Comparison of ENCODE assay signal across 20 cellular contexts in the genomic region with DNA sequence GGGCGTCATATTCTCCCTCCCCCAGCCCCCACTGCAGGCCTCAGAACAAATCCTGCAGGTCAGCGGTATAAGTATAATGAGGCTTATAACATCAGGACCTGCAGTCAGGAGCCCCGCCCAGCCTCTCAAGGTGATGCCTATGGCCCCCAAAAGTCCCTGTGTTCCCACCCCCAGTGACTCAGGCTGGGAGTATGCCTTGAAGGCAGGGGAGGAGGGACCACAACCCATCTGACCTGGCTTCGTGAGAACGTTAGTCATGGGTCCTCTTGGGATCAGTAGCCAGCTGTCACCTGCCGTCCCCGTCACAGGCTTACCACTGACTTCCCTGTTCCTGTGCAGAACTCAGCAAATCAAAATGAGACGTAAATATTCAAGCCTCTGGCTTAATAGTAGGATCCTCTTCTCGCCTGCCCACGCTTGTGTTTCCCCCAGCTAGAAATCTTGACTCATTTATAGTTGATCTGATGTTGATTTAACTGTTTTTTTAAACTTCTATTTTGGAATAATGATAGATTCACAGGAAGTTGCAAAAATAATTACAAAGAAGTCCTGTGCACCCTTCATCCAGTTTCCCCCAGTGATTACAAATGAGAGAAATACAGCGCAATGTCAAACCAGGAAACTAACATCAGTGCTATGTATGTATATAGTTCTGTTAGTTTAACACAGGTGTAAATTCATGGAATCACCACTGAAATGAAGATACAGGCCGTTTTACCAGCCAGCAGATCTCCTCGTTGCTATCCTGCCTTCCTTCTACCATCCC.
DNase-seq lines count a peak whose midpoint lies in the region; ATAC-seq and TF ChIP-seq lines count a peak whose summit lies in the region.
"Had no signal": no experiment of that assay in that cellular context is flagged by ENCODE, and none has a peak within 500 bp of the region (broad histone marks: within the 10 kb centered on the region; RNA-seq: fewer than 3 reads in every experiment).

No MANE protein-coding gene starts in this region.

- CTCF ChIA-PET in activated CD8-positive, alpha-beta T cell treated with anti-CD3 and anti-CD28 coated beads for 36 hours (lab: Charles Lee) = no interaction called here
- CTCF ChIA-PET in activated CD8-positive, alpha-beta T cell treated with anti-CD3 and anti-CD28 coated beads, Interleukin-2, amount 10 ng/mL, durations not matched to agents 7 days and 5 days (lab: Charles Lee) = no interaction called here

- POLR2A ChIA-PET in activated CD8-positive, alpha-beta T cell treated with anti-CD3 and anti-CD28 coated beads for 36 hours (lab: Charles Lee) = no interaction called here
- POLR2A ChIA-PET in activated CD8-positive, alpha-beta T cell treated with anti-CD3 and anti-CD28 coated beads, Interleukin-2, amount 10 ng/mL, durations not matched to agents 7 days and 5 days (lab: Charles Lee) = no interaction called here

- H3K4me1 Mint-ChIP-seq in activated CD8-positive, alpha-beta T cell treated with anti-CD3 and anti-CD28 coated beads for 36 hours (ENCODE audit: low read depth) = no peaks in the 10 kb centered on the region
- H3K4me1 Mint-ChIP-seq in activated CD8-positive, alpha-beta T cell treated with anti-CD3 and anti-CD28 coated beads, Interleukin-2, amount 10 ng/mL, durations not matched to agents 7 days and 5 days (ENCODE audit: low read depth) = peaks cover 1% of the 10 kb centered on the region
- H3K4me1 Mint-ChIP-seq in stimulated activated naive B cell treated with anti-CD40 and anti-IgM and Interleukin-4, amounts not matched to agents 10 μg/mL and 1 μg/mL and 100 μg/mL, for 72 hours = peaks cover 22 to 28% of the 10 kb centered on the region in 2 donors
- H3K4me1 Mint-ChIP-seq: CD4-positive, CD25-positive, alpha-beta regulatory T cell had no signal

- H3K36me3 Mint-ChIP-seq in activated CD8-positive, alpha-beta T cell treated with anti-CD3 and anti-CD28 coated beads for 36 hours (ENCODE audit: low read depth) = no peaks in the 10 kb centered on the region
- no peaks in the 10 kb centered on the region for H3K36me3 Mint-ChIP-seq in activated CD8-positive, alpha-beta T cell treated with anti-CD3 and anti-CD28 coated beads, Interleukin-2, amount 10 ng/mL, durations not matched to agents 7 days and 5 days (ENCODE audit: low read depth)
- H3K36me3 Mint-ChIP-seq in stimulated activated naive B cell treated with anti-CD40 and anti-IgM and Interleukin-4, amounts not matched to agents 10 μg/mL and 1 μg/mL and 100 μg/mL, for 72 hours = no peaks in the 10 kb centered on the region
- H3K36me3 Mint-ChIP-seq: activated CD4-positive, alpha-beta memory T cell treated with anti-CD3 and anti-CD28 coated beads for 36 hours; activated naive CD8-positive, alpha-beta T cell; CD4-positive, CD25-positive, alpha-beta regulatory T cell had no signal

- ATAC-seq in activated CD8-positive, alpha-beta T cell treated with anti-CD3 and anti-CD28 coated beads for 36 hours = peak; percentile 51
- no peak for ATAC-seq in activated CD8-positive, alpha-beta T cell treated with anti-CD3 and anti-CD28 coated beads, Interleukin-2, amount 10 ng/mL, durations not matched to agents 7 days and 5 days
- ATAC-seq in HG02678 (IDR thresholded peaks at IDR 0.05; ENCODE audit: unreplicated experiment) (peak; percentile 56), GM19397 (IDR thresholded peaks at IDR 0.05; ENCODE audit: unreplicated experiment) (no peak)
- peak; percentile 93 to 98 for ATAC-seq in stimulated activated naive B cell treated with anti-CD40 and anti-IgM and Interleukin-4, amounts not matched to agents 10 μg/mL and 1 μg/mL and 100 μg/mL, for 72 hours (replicated peaks)
- ATAC-seq: activated T-cell treated with anti-CD3 and anti-CD28 coated beads, Interleukin-2, amount 50 U/mL, for 72 hours; left colon had no signal

- TF ChIP-seq CTCF in activated CD8-positive, alpha-beta T cell treated with anti-CD3 and anti-CD28 coated beads for 36 hours (IDR thresholded peaks at IDR 0.05) = no peak

- no peak overlapping the region for H3K27ac Mint-ChIP-seq in activated CD8-positive, alpha-beta T cell treated with anti-CD3 and anti-CD28 coated beads for 36 hours
- H3K27ac Mint-ChIP-seq in activated CD8-positive, alpha-beta T cell treated with anti-CD3 and anti-CD28 coated beads, Interleukin-2, amount 10 ng/mL, durations not matched to agents 7 days and 5 days = no peak overlapping the region
- peak overlapping the region; percentile 67 for H3K27ac Mint-ChIP-seq in stimulated activated naive B cell treated with anti-CD40 and anti-IgM and Interleukin-4, amounts not matched to agents 10 μg/mL and 1 μg/mL and 100 μg/mL, for 72 hours
- H3K27ac Mint-ChIP-seq: activated CD4-positive, alpha-beta memory T cell treated with anti-CD3 and anti-CD28 coated beads for 36 hours; activated naive CD8-positive, alpha-beta T cell; activated T-cell treated with anti-CD3 and anti-CD28 coated beads, Interleukin-2, amount 50 U/mL, for 72 hours; CD4-positive, CD25-positive, alpha-beta regulatory T cell had no signal

- DNase-seq in activated CD8-positive, alpha-beta T cell treated with anti-CD3 and anti-CD28 coated beads for 36 hours = peak; percentile 23
- no peak for DNase-seq in activated CD8-positive, alpha-beta T cell treated with anti-CD3 and anti-CD28 coated beads, Interleukin-2, amount 10 ng/mL, durations not matched to agents 7 days and 5 days
- DNase-seq in ecto neural progenitor cell (ENCODE audit: low spot score) (peak; percentile 34), SW 1271 (lab: John Stamatoyannopoulos, UW) (no peak), AML-193 (lab: John Stamatoyannopoulos, UW) (no peak)
- peak; percentile 73 for DNase-seq in stimulated activated naive B cell treated with anti-CD40 and anti-IgM and Interleukin-4, amounts not matched to agents 10 μg/mL and 1 μg/mL and 100 μg/mL, for 72 hours
- DNase-seq: activated CD4-positive, alpha-beta memory T cell treated with anti-CD3 and anti-CD28 coated beads for 36 hours; activated T-cell treated with anti-CD3 and anti-CD28 coated beads, Interleukin-2, amount 50 U/mL, for 72 hours; CD4-positive, CD25-positive, alpha-beta regulatory T cell; HCEC 1CT; Karpas-422; NCI-H1417; NCI-H748 treated with DMSO at 0.1 percent for 48 hours; stimulated activated CD4-positive, alpha-beta T cell treated with anti-CD3 and anti-CD28 coated beads, Interleukin-12 subunit alpha, Interleukin-12 subunit beta, amount 100 ng/mL, for 4 hours; transverse colon had no signal

- no peaks in the 10 kb centered on the region for H3K9me3 Mint-ChIP-seq in activated CD8-positive, alpha-beta T cell treated with anti-CD3 and anti-CD28 coated beads for 36 hours
- no peaks in the 10 kb centered on the region for H3K9me3 Mint-ChIP-seq in activated CD8-positive, alpha-beta T cell treated with anti-CD3 and anti-CD28 coated beads, Interleukin-2, amount 10 ng/mL, durations not matched to agents 7 days and 5 days (ENCODE audit: insufficient read depth)
- H3K9me3 Mint-ChIP-seq in stimulated activated naive B cell treated with anti-CD40 and anti-IgM and Interleukin-4, amounts not matched to agents 10 μg/mL and 1 μg/mL and 100 μg/mL, for 72 hours = peaks cover 0 to 4% of the 10 kb centered on the region in 2 donors
- H3K9me3 Mint-ChIP-seq: activated CD4-positive, alpha-beta memory T cell treated with anti-CD3 and anti-CD28 coated beads for 36 hours; activated T-cell treated with anti-CD3 and anti-CD28 coated beads, Interleukin-2, amount 50 U/mL, for 72 hours; CD4-positive, CD25-positive, alpha-beta regulatory T cell; neural crest cell had no signal

- intact Hi-C loops in activated CD8-positive, alpha-beta T cell treated with anti-CD3 and anti-CD28 coated beads for 36 hours (cut with micrococcal nuclease) = no loop called here

- no peak overlapping the region for H3K4me3 Mint-ChIP-seq in activated CD8-positive, alpha-beta T cell treated with anti-CD3 and anti-CD28 coated beads for 36 hours
- H3K4me3 Mint-ChIP-seq in activated CD8-positive, alpha-beta T cell treated with anti-CD3 and anti-CD28 coated beads, Interleukin-2, amount 10 ng/mL, durations not matched to agents 7 days and 5 days = no peak overlapping the region
- H3K4me3 Mint-ChIP-seq in stimulated activated naive B cell treated with anti-CD40 and anti-IgM and Interleukin-4, amounts not matched to agents 10 μg/mL and 1 μg/mL and 100 μg/mL, for 72 hours = peak overlapping the region in 1 of 2 donors; percentile 11
- H3K4me3 Mint-ChIP-seq: activated CD4-positive, alpha-beta memory T cell treated with anti-CD3 and anti-CD28 coated beads for 36 hours; activated naive CD8-positive, alpha-beta T cell; activated T-cell treated with anti-CD3 and anti-CD28 coated beads, Interleukin-2, amount 50 U/mL, for 72 hours; CD4-positive, CD25-positive, alpha-beta regulatory T cell; neural crest cell had no signal

- peaks cover 22% of the 10 kb centered on the region for H3K27me3 Mint-ChIP-seq in activated CD8-positive, alpha-beta T cell treated with anti-CD3 and anti-CD28 coated beads for 36 hours
- peaks cover 16% of the 10 kb centered on the region for H3K27me3 Mint-ChIP-seq in activated CD8-positive, alpha-beta T cell treated with anti-CD3 and anti-CD28 coated beads, Interleukin-2, amount 10 ng/mL, durations not matched to agents 7 days and 5 days (ENCODE audit: low read depth)
- H3K27me3 Mint-ChIP-seq in stimulated activated naive B cell treated with anti-CD40 and anti-IgM and Interleukin-4, amounts not matched to agents 10 μg/mL and 1 μg/mL and 100 μg/mL, for 72 hours = peaks cover 12 to 27% of the 10 kb centered on the region in 2 donors

Comparison
In these comparisons a context has a peak if more than half of its experiments do, and no peak if none do; other contexts are left out.
1. ATAC-seq: peak in activated CD8-positive, alpha-beta T cell treated with anti-CD3 and anti-CD28 coated beads for 36 hours (single experiment), HG02678 (single experiment) and stimulated activated naive B cell treated with anti-CD40 and anti-IgM and Interleukin-4, amounts not matched to agents 10 μg/mL and 1 μg/mL and 100 μg/mL, for 72 hours (2 of 2); none in activated CD8-positive, alpha-beta T cell treated with anti-CD3 and anti-CD28 coated beads, Interleukin-2, amount 10 ng/mL, durations not matched to agents 7 days and 5 days (single experiment) and GM19397 (single experiment).
2. DNase-seq: peak in activated CD8-positive, alpha-beta T cell treated with anti-CD3 and anti-CD28 coated beads for 36 hours (single experiment), ecto neural progenitor cell (single experiment) and stimulated activated naive B cell treated with anti-CD40 and anti-IgM and Interleukin-4, amounts not matched to agents 10 μg/mL and 1 μg/mL and 100 μg/mL, for 72 hours (single experiment); none in activated CD8-positive, alpha-beta T cell treated with anti-CD3 and anti-CD28 coated beads, Interleukin-2, amount 10 ng/mL, durations not matched to agents 7 days and 5 days (single experiment), SW 1271 (0 of 2) and AML-193 (0 of 2).